Comparison of ENCODE assay signal across 28 cellular contexts in the genomic region with DNA sequence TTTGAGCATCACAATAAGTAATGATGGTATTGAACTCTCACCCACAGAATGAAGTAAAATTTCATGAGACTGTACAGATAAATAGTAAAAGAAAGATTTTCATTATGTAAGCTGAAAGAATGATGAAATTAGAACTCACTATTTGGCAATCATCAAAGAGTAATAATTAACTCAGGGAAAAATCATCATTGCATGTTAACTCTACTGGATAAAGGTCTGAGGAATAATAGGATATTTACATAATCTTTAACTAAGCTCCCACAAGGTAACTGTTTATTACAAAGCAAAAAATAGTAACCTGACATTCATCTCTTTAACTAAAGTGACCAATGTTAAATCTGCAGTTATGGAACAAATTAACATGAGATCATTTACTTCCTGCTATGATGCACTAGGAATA.
"Had no signal": no experiment of that assay in that cellular context is flagged by ENCODE, and none has a peak within 500 bp of the region (broad histone marks: within the 10 kb centered on the region; RNA-seq: fewer than 3 reads in every experiment).

No MANE protein-coding gene starts in this region.

- DNase-seq: naive thymus-derived CD4-positive, alpha-beta T cell; natural killer cell; nephron progenitor cell; nucleus accumbens; pancreas; right cardiac atrium; spleen; stimulated activated CD4-positive, alpha-beta T cell treated with anti-CD3 and anti-CD28 coated beads, Interleukin-12 subunit alpha, Interleukin-12 subunit beta, amount 100 ng/mL, for 4 hours; stimulated activated CD4-positive, alpha-beta T cell treated with anti-CD3 and anti-CD28 coated beads, Interleukin-1b, Interleukin-23, amount 100 ng/mL, for 48 hours; stimulated activated CD4-positive, alpha-beta T cell treated with anti-CD3 and anti-CD28 coated beads, Interleukin-4, amount 100 ng/mL, for 1 hour; stimulated activated CD4-positive, alpha-beta T cell treated with anti-CD3 and anti-CD28 coated beads, Interleukin-4, amount 100 ng/mL, for 4 hours; stimulated activated CD8-positive, alpha-beta memory T cell treated with anti-CD3 and anti-CD28 coated beads, Interleukin-4, amount 100 ng/mL, for 48 hours; stimulated activated naive CD4-positive, alpha-beta T cell; stimulated activated naive CD8-positive, alpha-beta T cell treated with anti-CD3 and anti-CD28 coated beads, Interleukin-15, amount 100 ng/mL, for 72 hours; stimulated activated naive CD8-positive, alpha-beta T cell treated with anti-CD3 and anti-CD28 coated beads, Interleukin-15, Interleukin-2, amounts not matched to agents 100 U/mL and 50 U/mL, for 24 hours; substantia nigra; testis; tibial artery; trophoblast cell; upper lobe of left lung; uterus had no signal

- H3K36me3 ChIP-seq: neutrophil, pancreas, prostate gland, spleen, suprapubic skin, tibial artery, upper lobe of left lung, uterus had no signal

- H3K27ac ChIP-seq: neutrophil, pancreas, prostate gland, skin epidermis, spleen, suprapubic skin, testis, tibial artery, upper lobe of left lung, uterus had no signal

- FAIRE-seq: pancreas had no signal

- H3K4me3 ChIP-seq: pancreas, prostate gland, skin epidermis, smooth muscle cell, spleen, suprapubic skin, testis, tibial artery, upper lobe of left lung, uterus had no signal

- H3K27me3 ChIP-seq: neutrophil, pancreas, spleen, suprapubic skin, testis, tibial artery, upper lobe of left lung, uterus had no signal

- H3K4me1 ChIP-seq: pancreas, prostate gland, spleen, suprapubic skin, upper lobe of left lung, uterus had no signal

- H3K4me2 ChIP-seq: smooth muscle cell had no signal

- ATAC-seq: naive thymus-derived CD4-positive, alpha-beta T cell; natural killer cell; pancreas; right cardiac atrium; sciatic nerve; stimulated activated memory B cell treated with anti-CD40 and anti-IgM and Interleukin-4, amounts not matched to agents 10 μg/mL and 1 μg/mL and 100 μg/mL, for 72 hours; stimulated activated naive CD8-positive, alpha-beta T cell treated with anti-CD3 and anti-CD28 coated beads, Interleukin-15, amount 100 ng/mL, for 72 hours; stimulated activated naive CD8-positive, alpha-beta T cell treated with anti-CD3 and anti-CD28 coated beads, Interleukin-15, Interleukin-2, amounts not matched to agents 100 U/mL and 50 U/mL, for 24 hours had no signal

- H3K9me3 ChIP-seq: neutrophil, pancreas, prostate gland, suprapubic skin, testis, tibial artery, upper lobe of left lung, uterus had no signal
